ENCODE assay signal across 14 cellular contexts in genomic region chr2:238380785-238381184, GRCh38. TPM values are rescaled to one million over a fixed set of nuclear protein-coding genes. Genes with fewer than 3 reads are reported as not detected.
A peak's percentile ranks its signal among the peaks of the same experiment; 100 is the strongest.
DNase-seq lines count a peak whose midpoint lies in the region; ATAC-seq and TF ChIP-seq lines count a peak whose summit lies in the region.
"Had no signal": no experiment of that assay in that cellular context is flagged by ENCODE, and none has a peak within 500 bp of the region (broad histone marks: within the 10 kb centered on the region; RNA-seq: fewer than 3 reads in every experiment).

No MANE protein-coding gene starts in this region.

- H3K4me3 Mint-ChIP-seq in natural killer cell (no peak overlapping the region), immature natural killer cell (peak overlapping the region in 1 of 5 donors; percentile 43)
- H3K4me3 Mint-ChIP-seq in natural killer cell treated with Interleukin-12 subunit alpha and Interleukin-12 subunit beta and Interleukin-15 and Interleukin-18, amount 100 ng/mL, for 72 hours = no peak overlapping the region
- H3K4me3 Mint-ChIP-seq: activated naive CD4-positive, alpha-beta T cell treated with anti-CD3 and anti-CD28 coated beads for 36 hours had no signal

- peaks cover 2 to 69% (median 22%) of the 10 kb centered on the region in 9 donors for H3K4me1 ChIP-seq in heart right ventricle
- H3K4me1 ChIP-seq: testis had no signal

- ATAC-seq in natural killer cell (no peak), GM19035 (IDR thresholded peaks at IDR 0.05; ENCODE audit: unreplicated experiment) (no peak), left ventricle myocardium superior (no peak), heart right ventricle (no peak)
- ATAC-seq in natural killer cell treated with Interleukin-12 subunit alpha and Interleukin-12 subunit beta and Interleukin-15 and Interleukin-18, amount 100 ng/mL, for 72 hours = no peak

- peaks cover 33 to 64% of the 10 kb centered on the region in 2 donors for H3K4me1 Mint-ChIP-seq in natural killer cell
- peaks cover 25 to 53% of the 10 kb centered on the region in 2 donors for H3K4me1 Mint-ChIP-seq in natural killer cell treated with Interleukin-12 subunit alpha and Interleukin-12 subunit beta and Interleukin-15 and Interleukin-18, amount 100 ng/mL, for 72 hours (ENCODE audit: low read depth in 2 of 2)
- H3K4me1 Mint-ChIP-seq in immature natural killer cell = peaks cover 45 to 62% of the 10 kb centered on the region in 2 donors

- H3K9me3 Mint-ChIP-seq in natural killer cell (no peaks in the 10 kb centered on the region), immature natural killer cell (no peaks in the 10 kb centered on the region)
- H3K9me3 Mint-ChIP-seq in natural killer cell treated with Interleukin-12 subunit alpha and Interleukin-12 subunit beta and Interleukin-15 and Interleukin-18, amount 100 ng/mL, for 72 hours = no peaks in the 10 kb centered on the region
- H3K9me3 Mint-ChIP-seq: activated naive CD4-positive, alpha-beta T cell treated with anti-CD3 and anti-CD28 coated beads for 36 hours had no signal

- H3K27ac ChIP-seq in RWPE1 (no peak overlapping the region), heart right ventricle (no peak overlapping the region)
- H3K27ac ChIP-seq: SJSA1, testis had no signal

- H3K36me3 Mint-ChIP-seq in natural killer cell (no peaks in the 10 kb centered on the region), immature natural killer cell (peaks cover 8 to 25% (median 13%) of the 10 kb centered on the region in 3 donors)
- peaks cover 5% of the 10 kb centered on the region for H3K36me3 Mint-ChIP-seq in natural killer cell treated with Interleukin-12 subunit alpha and Interleukin-12 subunit beta and Interleukin-15 and Interleukin-18, amount 100 ng/mL, for 72 hours

- POLR2A ChIA-PET in RWPE1 (lab: Yijun Ruan, JAX; ENCODE audit: low non-redundant PET) = no interaction called here

- DNase-seq in natural killer cell (no peak), RWPE1 (ENCODE audit: low spot score) (peak; percentile 78), fibroblast of villous mesenchyme (ENCODE audit: low read depth) (peak; percentile 80), left ventricle myocardium superior (no peak), immature natural killer cell (no peak), heart right ventricle (no peak)
- DNase-seq in natural killer cell treated with Interleukin-12 subunit alpha and Interleukin-12 subunit beta and Interleukin-15 and Interleukin-18, amount 100 ng/mL, for 72 hours (ENCODE audit: low spot score) = no peak
- DNase-seq: activated CD4-positive, alpha-beta T cell treated with anti-CD3 and anti-CD28 coated beads, Interleukin-2, amount 50 U/mL, for 4 hours; activated naive CD4-positive, alpha-beta T cell treated with anti-CD3 and anti-CD28 coated beads for 36 hours; occipital lobe; stimulated activated CD4-positive, alpha-beta T cell treated with anti-CD3 and anti-CD28 coated beads, Interleukin-4, amount 100 ng/mL, for 4 hours; testis had no signal

- no peaks in the 10 kb centered on the region for H3K9me3 ChIP-seq in heart right ventricle
- H3K9me3 ChIP-seq: SJSA1, testis had no signal

- CTCF ChIA-PET in RWPE1 (lab: Yijun Ruan, JAX) = no interaction called here

- intact Hi-C loops in natural killer cell (cut with micrococcal nuclease) (no loop called here), left ventricle myocardium superior (cut with micrococcal nuclease) (no loop called here), heart right ventricle (cut with DNase I) (no loop called here)

- H3K27ac Mint-ChIP-seq in natural killer cell (peak overlapping the region; percentile 19 to 79), immature natural killer cell (peak overlapping the region in 1 of 6 donors; percentile 40)
- H3K27ac Mint-ChIP-seq in natural killer cell treated with Interleukin-12 subunit alpha and Interleukin-12 subunit beta and Interleukin-15 and Interleukin-18, amount 100 ng/mL, for 72 hours = no peak overlapping the region
- H3K27ac Mint-ChIP-seq: activated naive CD4-positive, alpha-beta T cell treated with anti-CD3 and anti-CD28 coated beads for 36 hours had no signal

- H3K27me3 Mint-ChIP-seq in natural killer cell (ENCODE audit: low read depth in 2 of 2) (no peaks in the 10 kb centered on the region), immature natural killer cell (ENCODE audit: low read depth in 3 of 3) (peaks cover 0 to 5% (median 0%) of the 10 kb centered on the region in 3 donors)
- no peaks in the 10 kb centered on the region for H3K27me3 Mint-ChIP-seq in natural killer cell treated with Interleukin-12 subunit alpha and Interleukin-12 subunit beta and Interleukin-15 and Interleukin-18, amount 100 ng/mL, for 72 hours

- peaks cover 0 to 21% (median 3%) of the 10 kb centered on the region in 9 donors for H3K36me3 ChIP-seq in heart right ventricle
- H3K36me3 ChIP-seq: SJSA1 had no signal

- TF ChIP-seq CTCF in natural killer cell (IDR thresholded peaks at IDR 0.05) (no peak), RWPE1 (conservative IDR thresholded peaks at IDR 0.05; ENCODE audit: low read depth) (no peak), fibroblast of villous mesenchyme (IDR thresholded peaks at IDR 0.05; ENCODE audit: insufficient read depth, low read depth, low read length) (no peak), heart right ventricle (IDR thresholded peaks at IDR 0.05) (no peak)

- WGBS in heart right ventricle, 2 donors = 78 to 81% methylated on average over 1 of the region's 1 CpG

- H3K4me3 ChIP-seq in fibroblast of villous mesenchyme (ENCODE audit: low read depth, low read length) (no peak overlapping the region), heart right ventricle (no peak overlapping the region)
- H3K4me3 ChIP-seq: SJSA1, testis had no signal

- H3K27me3 ChIP-seq in heart right ventricle = no peaks in the 10 kb centered on the region
- H3K27me3 ChIP-seq: SJSA1, testis had no signal

RNA-seq across cellular contexts. Expression of gene ASB1, which starts 45.9 kb away (rescaled TPM):
- total RNA-seq in natural killer cell = 10 to 100 TPM; 38.3 to 47.5 (median 38.9) TPM
- total RNA-seq in natural killer cell treated with Interleukin-12 subunit alpha and Interleukin-12 subunit beta and Interleukin-15 and Interleukin-18, amount 100 ng/mL, for 72 hours = 10 to 100 TPM; 50.2 to 63.3 TPM
- total RNA-seq in fibroblast of villous mesenchyme = 21.2 and 23.2 TPM in 2 replicates
- 60.2 TPM for total RNA-seq in left ventricle myocardium superior
- polyA plus RNA-seq in immature natural killer cell = 10 to 100 TPM; 30.3 to 53.8 (median 48.1) TPM
- 10 to 100 TPM; 31.4 to 61.5 (median 51.2) TPM for total RNA-seq in heart right ventricle
- 10 to 100 TPM; 32.0 to 41.9 TPM for polyA plus RNA-seq in heart right ventricle

Comparison
In these comparisons a context has a peak if more than half of its experiments do, and no peak if none do; other contexts are left out.
1. H3K27ac Mint-ChIP-seq: peak in natural killer cell (2 of 2); none in natural killer cell treated with Interleukin-12 subunit alpha and Interleukin-12 subunit beta and Interleukin-15 and Interleukin-18, amount 100 ng/mL, for 72 hours (0 of 2).
2. DNase-seq: peak in RWPE1 (single experiment) and fibroblast of villous mesenchyme (single experiment); none in natural killer cell (single experiment), natural killer cell treated with Interleukin-12 subunit alpha and Interleukin-12 subunit beta and Interleukin-15 and Interleukin-18, amount 100 ng/mL, for 72 hours (single experiment), left ventricle myocardium superior (single experiment), immature natural killer cell (0 of 3) and heart right ventricle (0 of 2).